In the genomic region with DNA sequence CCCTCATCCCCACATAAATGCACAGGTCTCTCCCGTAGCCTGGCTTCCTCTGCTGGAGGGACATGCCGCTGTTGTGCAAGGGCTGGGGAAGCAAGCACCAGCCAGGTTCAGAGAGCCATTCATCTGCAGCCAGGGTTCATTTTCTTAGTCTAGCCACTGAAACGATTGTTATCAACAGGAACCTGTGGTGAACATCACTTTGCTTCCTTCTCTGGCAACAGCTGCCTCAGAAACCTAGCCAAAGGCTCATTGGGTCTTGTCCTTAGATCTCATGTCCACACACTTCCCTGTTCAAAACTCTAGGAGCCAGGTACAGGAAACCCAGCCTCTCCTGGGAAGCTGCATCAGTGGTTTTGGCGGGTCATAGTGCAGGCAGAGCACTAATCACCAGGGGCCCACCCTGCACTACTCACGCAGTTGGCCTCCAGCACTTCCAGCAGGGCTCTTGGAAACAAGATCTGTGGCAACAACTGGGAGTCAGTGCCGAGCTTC, we compare ENCODE assay signal across 9 cellular contexts. TPM values are rescaled to one million over a fixed set of nuclear protein-coding genes. Genes with fewer than 3 reads are reported as not detected.
DNase-seq lines count a peak whose midpoint lies in the region; ATAC-seq and TF ChIP-seq lines count a peak whose summit lies in the region.
"Had no signal": no experiment of that assay in that cellular context is flagged by ENCODE, and none has a peak within 500 bp of the region (broad histone marks: within the 10 kb centered on the region; RNA-seq: fewer than 3 reads in every experiment).

No MANE protein-coding gene starts in this region.

- TF ChIP-seq POLR2A in sigmoid colon (IDR thresholded peaks at IDR 0.05), result no peak

- CTCF ChIA-PET in T-cell (lab: Charles Lee), result interaction anchor here (0.7 to 4.1 kb wide), 4 partner anchors 11 to 218 kb away, joined by 3 to 20 read pairs (median 9); no protein-coding TSS in a partner anchor

- no peak for TF ChIP-seq EP300 in sigmoid colon (IDR thresholded peaks at IDR 0.05)

- 42 to 74% methylated on average over 6 of the region's 6 CpGs for WGBS in sigmoid colon, 2 donors

- POLR2A ChIA-PET in T-cell (lab: Charles Lee), result interaction anchor here (1.0 to 1.3 kb wide), 2 partner anchors 21 to 201 kb away, joined by 3 to 4 read pairs; no protein-coding TSS in a partner anchor

- H3K9me3 ChIP-seq in effector memory CD4-positive, alpha-beta T cell (ENCODE audit: control insufficient read depth, low read length), result no peaks in the 10 kb centered on the region
- H3K9me3 ChIP-seq in sigmoid colon, result no peaks in the 10 kb centered on the region

- peak; percentile 26 to 72 (median 50) for DNase-seq in T-cell
- DNase-seq in effector memory CD4-positive, alpha-beta T cell, result peak; percentile 44 to 60 (median 50)
- peak; percentile 28 for DNase-seq in stimulated activated naive CD4-positive, alpha-beta T cell treated with Interleukin-2 at 50 U/mL for 16 hours (lab: John Stamatoyannopoulos, UW)
- no peak for DNase-seq in posterior cingulate gyrus
- no peak for DNase-seq in sigmoid colon
- no peak for DNase-seq in medulla oblongata (ENCODE audit: extremely low spot score)

- peaks cover 28% of the 10 kb centered on the region for H3K36me3 ChIP-seq in effector memory CD4-positive, alpha-beta T cell (ENCODE audit: control insufficient read depth, insufficient read depth, low read length)
- H3K36me3 ChIP-seq in sigmoid colon, result peaks cover 0 to 26% (median 2%) of the 10 kb centered on the region in 4 donors

- peaks cover 49% of the 10 kb centered on the region for H3K36me3 Mint-ChIP-seq in T-cell

- H3K4me3 Mint-ChIP-seq in T-cell, result peak overlapping the region; percentile 73 to 81 (median 73)

- no peaks in the 10 kb centered on the region for H3K27me3 Mint-ChIP-seq in T-cell

- peaks cover 84% of the 10 kb centered on the region for H3K4me1 ChIP-seq in effector memory CD4-positive, alpha-beta T cell (ENCODE audit: control insufficient read depth, insufficient read depth, low read length, poor library complexity, severe bottlenecking)
- H3K4me1 ChIP-seq in sigmoid colon, result no peaks in the 10 kb centered on the region

- ATAC-seq in GM18907 (IDR thresholded peaks at IDR 0.05; ENCODE audit: unreplicated experiment), result peak; percentile 74
- ATAC-seq in HG02885 (IDR thresholded peaks at IDR 0.05; ENCODE audit: poor library complexity, unreplicated experiment), result peak; percentile 48
- ATAC-seq in T-cell (replicated peaks in 1 of 4), result peak; percentile 77 to 79 (median 78)

- peak overlapping the region; percentile 98 for H3K27ac Mint-ChIP-seq in T-cell

- H3K9me3 Mint-ChIP-seq in T-cell, result no peaks in the 10 kb centered on the region

- H3K27ac ChIP-seq in effector memory CD4-positive, alpha-beta T cell (ENCODE audit: insufficient read depth, low read length, poor library complexity, severe bottlenecking), result peak overlapping the region; percentile 66
- peak overlapping the region in 1 of 4 donors; percentile 74 for H3K27ac ChIP-seq in sigmoid colon
- H3K27ac ChIP-seq: SK-N-MC had no signal

- intact Hi-C loops in posterior cingulate gyrus (cut with DNase I) (no loop called here), sigmoid colon (cut with DNase I) (no loop called here)

- TF ChIP-seq CTCF in sigmoid colon (IDR thresholded peaks at IDR 0.05), result no peak

- H3K4me1 Mint-ChIP-seq in T-cell, result peaks cover 92 to 93% (median 93%) of the 10 kb centered on the region in 3 donors

- peak overlapping the region; percentile 23 for H3K4me3 ChIP-seq in effector memory CD4-positive, alpha-beta T cell (ENCODE audit: insufficient read depth, low read depth, low read length, poor library complexity, severe bottlenecking)
- H3K4me3 ChIP-seq in sigmoid colon, result no peak overlapping the region
- H3K4me3 ChIP-seq: SK-N-MC had no signal

- H3K27me3 ChIP-seq in effector memory CD4-positive, alpha-beta T cell (replicated peaks; ENCODE audit: control insufficient read depth, insufficient read depth, low read length, poor library complexity, severe bottlenecking), result no peaks in the 10 kb centered on the region
- no peaks in the 10 kb centered on the region for H3K27me3 ChIP-seq in sigmoid colon

RNA-seq across cellular contexts. Expression of gene OXNAD1, which starts 47.0 kb away (rescaled TPM):
- total RNA-seq in T-cell, result 100 to 1,000 TPM in 3 of 5 donors, 10 to 100 TPM in 2; 78.5 to 218 (median 101) TPM
- 10 to 100 TPM; 11.3 to 17.5 (median 12.2) TPM for total RNA-seq in sigmoid colon
- 10 to 100 TPM; 14.4 to 23.1 (median 18.2) TPM for polyA plus RNA-seq in sigmoid colon

RNA-seq across cellular contexts. Expression of gene DPH3, which starts 47.3 kb away (rescaled TPM):
- total RNA-seq in T-cell (10 to 100 TPM; 13.1 to 19.0 (median 14.4) TPM), sigmoid colon (10 to 100 TPM; 23.7 to 28.8 (median 25.7) TPM)
- polyA plus RNA-seq in sigmoid colon, result 10 to 100 TPM; 14.6 to 30.1 (median 23.4) TPM

Comparison
In these comparisons a context has a peak if more than half of its experiments do, and no peak if none do; other contexts are left out.
1. DNase-seq: peak in T-cell (34 of 34), effector memory CD4-positive, alpha-beta T cell (3 of 3) and stimulated activated naive CD4-positive, alpha-beta T cell treated with Interleukin-2 at 50 U/mL for 16 hours (single experiment); none in posterior cingulate gyrus (0 of 10), sigmoid colon (single experiment) and medulla oblongata (single experiment).
2. RNA of gene OXNAD1, which starts 47.0 kb away (total RNA-seq): 78.5 to 218 TPM in T-cell; 11.3 to 17.5 TPM in sigmoid colon; every median in the first group is over 4 times any median in the second.
3. Peak in every context shown above with its lines, with median percentiles within 50 percentile points of each other: ATAC-seq.